8 cellular contexts compared by ENCODE assay signal in the genomic region with DNA sequence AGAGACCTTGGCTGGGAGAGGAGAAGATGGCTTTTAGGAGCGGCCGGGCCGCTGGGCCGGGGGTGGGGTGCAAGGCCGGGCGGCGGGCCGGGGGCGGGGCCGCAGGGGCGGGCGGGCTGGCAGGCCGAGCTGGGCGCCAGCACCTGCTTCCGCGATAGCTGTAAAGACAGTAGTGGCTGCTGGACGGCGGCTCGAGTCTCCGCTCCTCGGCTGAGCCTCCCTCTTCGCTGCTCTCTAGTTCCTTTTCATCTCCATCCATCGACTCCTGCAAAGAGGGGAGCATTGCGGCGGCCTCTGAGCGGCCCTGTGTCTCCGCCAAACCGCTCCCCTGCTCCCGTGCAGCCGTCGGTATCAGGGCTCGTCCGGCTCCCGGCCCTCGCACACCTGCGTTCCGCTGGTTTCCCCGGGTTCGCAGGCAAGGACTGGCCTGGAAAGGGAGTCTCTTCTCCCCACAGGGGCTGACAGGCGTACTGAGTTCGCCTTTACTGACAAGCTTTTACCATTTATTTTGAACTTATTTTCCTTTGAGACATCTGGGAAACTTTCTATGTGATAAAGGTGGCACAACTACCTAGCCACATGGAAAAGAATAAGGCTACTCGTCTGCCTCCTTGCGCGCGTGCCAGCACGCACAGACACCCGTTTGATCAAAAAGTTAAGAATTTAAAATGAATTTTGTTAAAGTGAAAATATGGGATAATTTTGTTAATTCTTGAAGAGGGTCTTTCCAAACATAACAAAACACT. TPM values are rescaled to one million over a fixed set of nuclear protein-coding genes. Genes with fewer than 3 reads are reported as not detected.
A peak's percentile ranks its signal among the peaks of the same experiment; 100 is the strongest.
DNase-seq lines count a peak whose midpoint lies in the region; ATAC-seq and TF ChIP-seq lines count a peak whose summit lies in the region.

A gene with protein sequence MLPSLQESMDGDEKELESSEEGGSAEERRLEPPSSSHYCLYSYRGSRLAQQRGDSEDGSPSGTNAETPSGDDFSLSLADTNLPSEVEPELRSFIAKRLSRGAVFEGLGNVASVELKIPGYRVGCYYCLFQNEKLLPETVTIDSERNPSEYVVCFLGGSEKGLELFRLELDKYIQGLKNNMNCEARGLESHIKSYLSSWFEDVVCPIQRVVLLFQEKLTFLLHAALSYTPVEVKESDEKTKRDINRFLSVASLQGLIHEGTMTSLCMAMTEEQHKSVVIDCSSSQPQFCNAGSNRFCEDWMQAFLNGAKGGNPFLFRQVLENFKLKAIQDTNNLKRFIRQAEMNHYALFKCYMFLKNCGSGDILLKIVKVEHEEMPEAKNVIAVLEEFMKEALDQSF (minus strand): TSS at position 317 of the 746 bp plus-strand sequence. CDS start 34 bp downstream, at position 283.

- H3K4me1 Mint-ChIP-seq in T-helper 17 cell: peaks cover 15% of the 10 kb centered on the region

- 4% methylated on average over 39 of the region's 47 CpGs for WGBS in prostate gland

- H3K36me3 ChIP-seq in right atrium auricular region: peaks cover 15% of the 10 kb centered on the region
- no peaks in the 10 kb centered on the region for H3K36me3 ChIP-seq in prostate gland

- peak; percentile 38 for TF ChIP-seq POLR2A in prostate gland (IDR thresholded peaks at IDR 0.05)

- H3K27me3 ChIP-seq in right atrium auricular region: no peaks in the 10 kb centered on the region
- no peaks in the 10 kb centered on the region for H3K27me3 ChIP-seq in prostate gland (replicated peaks; ENCODE audit: insufficient read depth)

- POLR2A ChIA-PET in HEK293T (lab: Yijun Ruan, JAX): interaction anchor here (0.6 to 1.5 kb wide), 5 partner anchors 9 to 43 kb away, joined by 3 to 5 read pairs (median 3); no protein-coding TSS in a partner anchor

- peak; percentile 89 for DNase-seq in GM03348 (ENCODE audit: low spot score)
- peak; percentile 68 for DNase-seq in HEK293T (ENCODE audit: extremely low spot score)
- DNase-seq in NAMALWA (ENCODE audit: low spot score): peak; percentile 78
- peak; percentile 56 to 73 (median 57) for DNase-seq in T-helper 17 cell
- DNase-seq in amniotic stem cell (lab: John Stamatoyannopoulos, UW): peak; percentile 4
- peak; percentile 74 for DNase-seq in right atrium auricular region (ENCODE audit: low spot score)
- DNase-seq in prostate gland (ENCODE audit: low spot score): peak; percentile 66
- DNase-seq in ureter (ENCODE audit: low spot score): peak; percentile 87

- H3K4me3 Mint-ChIP-seq in T-helper 17 cell: peak within 1 kb of the TSS; percentile 98

- H3K36me3 Mint-ChIP-seq in T-helper 17 cell (ENCODE audit: low read depth): peaks cover 4% of the 10 kb centered on the region

- H3K27ac ChIP-seq in right atrium auricular region (peak within 1 kb of the TSS; percentile 73 to 75), prostate gland (peak within 1 kb of the TSS; percentile 80 to 82)

- no peaks in the 10 kb centered on the region for H3K27me3 Mint-ChIP-seq in T-helper 17 cell

- peak; percentile 92 for ATAC-seq in T-helper 17 cell

- CTCF ChIA-PET in HEK293T (lab: Yijun Ruan, JAX): no interaction called here

- H3K9me3 ChIP-seq in T-helper 17 cell (ENCODE audit: control insufficient read depth, low read length, poor library complexity, severe bottlenecking) (no peaks in the 10 kb centered on the region), right atrium auricular region (no peaks in the 10 kb centered on the region), prostate gland (no peaks in the 10 kb centered on the region)

- H3K4me3 ChIP-seq in right atrium auricular region (peak within 1 kb of the TSS; percentile 64 to 69), prostate gland (peak within 1 kb of the TSS; percentile 49 to 53)

- H3K4me1 ChIP-seq in right atrium auricular region (peaks cover 0 to 20% of the 10 kb centered on the region in 2 donors), prostate gland (replicated peaks) (peaks cover 3% of the 10 kb centered on the region)

- H3K27ac Mint-ChIP-seq in T-helper 17 cell: peak within 1 kb of the TSS; percentile 96

- intact Hi-C loops in prostate gland (cut with DNase I): no loop called here

- TF ChIP-seq CTCF in right atrium auricular region (IDR thresholded peaks at IDR 0.05) (no peak), prostate gland (IDR thresholded peaks at IDR 0.05) (peak in 1 of 4 experiments; percentile 12)

TF ChIP-seq in HEK293T, 16 proteins besides CTCF, POLR2A, EP300 and RAD21:
- TF ChIP-seq LEF1 (IDR thresholded peaks at IDR 0.05; ENCODE audit: borderline replicate concordance): 0 out of 2 replicates have a peak, but pooled peaks have one; percentile 33
- TF ChIP-seq SUZ12 (IDR thresholded peaks at IDR 0.05): no peak
- TF ChIP-seq SP1 (IDR thresholded peaks at IDR 0.05): no peak
- peak; percentile 60; the same call in 1 of the 2 replicates for TF ChIP-seq ARNT (IDR thresholded peaks at IDR 0.05)
- no peak for TF ChIP-seq ELF4 (IDR thresholded peaks at IDR 0.05)
- peak; percentile 40; the same call in 1 of the 2 replicates for TF ChIP-seq FOXM1 (IDR thresholded peaks at IDR 0.05; ENCODE audit: borderline replicate concordance)
- no peak for TF ChIP-seq FOXA1 (IDR thresholded peaks at IDR 0.05)
- no peak for TF ChIP-seq TARDBP (IDR thresholded peaks at IDR 0.05)
- 0 out of 2 replicates have a peak, but pooled peaks have one; percentile 34 for TF ChIP-seq NFRKB (IDR thresholded peaks at IDR 0.05)
- peak; percentile 80; the same call in 1 of the 2 replicates for TF ChIP-seq CTBP1 (IDR thresholded peaks at IDR 0.05; ENCODE audit: borderline replicate concordance)
- no peak for TF ChIP-seq FOXK2 (IDR thresholded peaks at IDR 0.05)
- peak; percentile 43; the same call in 1 of the 2 replicates for TF ChIP-seq L3MBTL2 (conservative IDR thresholded peaks at IDR 0.05)

RNA-seq across cellular contexts. Expression of the gene that starts here (rescaled TPM):
- 10 to 100 TPM; 11.6 to 11.8 TPM for total RNA-seq in T-helper 17 cell
- 10 to 100 TPM in 1 of 2 donors, 1 to 10 TPM in 1; 7.9 to 14.5 TPM for total RNA-seq in right atrium auricular region
- 10 to 100 TPM; 15.3 to 16.3 TPM for total RNA-seq in prostate gland
- 24.6 TPM for total RNA-seq in ureter

Comparison
In these comparisons a context has a peak if more than half of its experiments do, and no peak if none do; other contexts are left out.
1. Peak in every context shown above with its lines: DNase-seq, ATAC-seq, H3K4me3 ChIP-seq and H3K27ac ChIP-seq.
2. DNase-seq: peak in every context shown above with its lines; median percentile 89 in GM03348; 87 in ureter; 78 in NAMALWA; 74 in right atrium auricular region; 68 in HEK293T; 66 in prostate gland; 57 in T-helper 17 cell; 4 in amniotic stem cell.